ENCODE assay signal across 7 cellular contexts in the genomic region with DNA sequence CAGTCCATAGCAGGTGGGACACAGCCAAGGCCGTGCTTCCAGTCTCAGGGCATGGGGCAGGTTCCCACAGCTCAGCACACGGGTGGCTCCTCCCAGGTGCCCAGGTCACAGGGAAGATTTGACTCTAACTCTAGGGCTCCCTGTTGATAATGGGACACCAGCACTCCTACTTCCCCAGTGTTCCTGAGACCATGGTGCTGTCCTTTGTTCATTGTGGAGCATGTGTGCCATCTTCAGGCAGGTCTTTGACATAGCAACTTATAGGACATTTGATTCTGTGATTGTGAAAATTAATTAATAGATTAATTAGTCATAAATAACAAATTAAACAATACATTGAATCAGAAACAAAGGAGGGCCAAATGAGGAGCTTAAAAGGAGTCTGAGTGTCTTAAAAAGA.
DNase-seq lines count a peak whose midpoint lies in the region; ATAC-seq and TF ChIP-seq lines count a peak whose summit lies in the region.
"Not testable (repeated sequence)": the region's sequence is repeated elsewhere in the genome, so short reads cannot be mapped to it uniquely, and the experiment has no call there.

No MANE protein-coding gene starts in this region.

- not testable (repeated sequence) for H3K79me2 ChIP-seq in DND-41 (ENCODE audit: insufficient read depth, low read length); OCI-LY3 (ENCODE audit: low read length)

- not testable (repeated sequence) for H3K9ac ChIP-seq in DND-41 (ENCODE audit: low read depth, low read length); OCI-LY3 (ENCODE audit: low read length)

- intact Hi-C loops in activated naive CD4-positive, alpha-beta T cell treated with anti-CD3 and anti-CD28 coated beads for 36 hours (cut with micrococcal nuclease): not testable (repeated sequence)

- H3K4me1 ChIP-seq in DND-41 (ENCODE audit: insufficient read depth, low read length); OCI-LY3 (ENCODE audit: low read length): not testable (repeated sequence)

- DNase-seq in DND-41: peak; percentile 3
- peak; percentile 4 for DNase-seq in HT1080 (ENCODE audit: low read depth)
- DNase-seq in activated naive CD4-positive, alpha-beta T cell treated with anti-CD3 and anti-CD28 coated beads for 36 hours: peak; percentile 5
- not testable (repeated sequence) for DNase-seq in fibroblast of villous mesenchyme (ENCODE audit: low read depth)
- DNase-seq in medulla oblongata (ENCODE audit: extremely low spot score): peak; percentile 23

- not testable (repeated sequence) for H3K9me3 Mint-ChIP-seq in activated naive CD4-positive, alpha-beta T cell treated with anti-CD3 and anti-CD28 coated beads for 36 hours

- H3K36me3 Mint-ChIP-seq in activated naive CD4-positive, alpha-beta T cell treated with anti-CD3 and anti-CD28 coated beads for 36 hours (ENCODE audit: low read depth): not testable (repeated sequence)

- not testable (repeated sequence) for H3K4me3 ChIP-seq in DND-41 (ENCODE audit: low read depth in 1 of 2, low read length in 2 of 2); OCI-LY3 (ENCODE audit: low read length); fibroblast of villous mesenchyme (ENCODE audit: low read depth, low read length)

- H3K27ac Mint-ChIP-seq in activated naive CD4-positive, alpha-beta T cell treated with anti-CD3 and anti-CD28 coated beads for 36 hours: not testable (repeated sequence)

- not testable (repeated sequence) for H3K27me3 Mint-ChIP-seq in activated naive CD4-positive, alpha-beta T cell treated with anti-CD3 and anti-CD28 coated beads for 36 hours (ENCODE audit: low read depth)

- not testable (repeated sequence) for H3K9me3 ChIP-seq in DND-41 (ENCODE audit: insufficient read depth, low read length, severe bottlenecking); OCI-LY3 (ENCODE audit: insufficient read depth, low read length)

- not testable (repeated sequence) for H3K4me2 ChIP-seq in DND-41 (ENCODE audit: insufficient read depth, low read length); OCI-LY3 (ENCODE audit: low read length)

- H3K36me3 ChIP-seq in DND-41 (ENCODE audit: insufficient read depth, low read length); OCI-LY3 (replicated peaks; ENCODE audit: low read depth, low read length): not testable (repeated sequence)

- not testable (repeated sequence) for H3K4me1 Mint-ChIP-seq in activated naive CD4-positive, alpha-beta T cell treated with anti-CD3 and anti-CD28 coated beads for 36 hours (ENCODE audit: low read depth)

- H3K27ac ChIP-seq in DND-41 (ENCODE audit: low read length); OCI-LY3 (ENCODE audit: low read length): not testable (repeated sequence)

- H3K4me3 Mint-ChIP-seq in activated naive CD4-positive, alpha-beta T cell treated with anti-CD3 and anti-CD28 coated beads for 36 hours: not testable (repeated sequence)

- not testable (repeated sequence) for H2AFZ ChIP-seq in DND-41 (ENCODE audit: low read depth, low read length); OCI-LY3 (ENCODE audit: low read depth, low read length)

- H4K20me1 ChIP-seq in DND-41 (ENCODE audit: insufficient read depth, low read length); OCI-LY3 (ENCODE audit: insufficient read depth, low read length): not testable (repeated sequence)

- CTCF ChIA-PET in activated naive CD4-positive, alpha-beta T cell treated with anti-CD3 and anti-CD28 coated beads for 36 hours (lab: Charles Lee): not testable (repeated sequence)

- not testable (repeated sequence) for H3K27me3 ChIP-seq in DND-41 (ENCODE audit: insufficient read depth, low read length, poor library complexity); OCI-LY3 (ENCODE audit: low read depth, low read length)

- TF ChIP-seq CTCF in DND-41 (IDR thresholded peaks at IDR 0.05; ENCODE audit: borderline replicate concordance, extremely low read depth, low read length, poor library complexity, severe bottlenecking) (peak; percentile 38), OCI-LY3 (IDR thresholded peaks at IDR 0.05; ENCODE audit: low read depth, low read length) (peak; percentile 30), fibroblast of villous mesenchyme (IDR thresholded peaks at IDR 0.05; ENCODE audit: insufficient read depth, low read depth, low read length) (peak; percentile 7)

- not testable (repeated sequence) for ATAC-seq in DND-41 (ENCODE audit: insufficient read depth, low read depth)
- peak; percentile 50 for ATAC-seq in GM18502 (IDR thresholded peaks at IDR 0.05; ENCODE audit: poor library complexity, unreplicated experiment)
